ENCODE assay signal across 15 cellular contexts in genomic region chr12:124856132-124856841, GRCh38. TPM values are rescaled to one million over a fixed set of nuclear protein-coding genes. Genes with fewer than 3 reads are reported as not detected.
DNase-seq lines count a peak whose midpoint lies in the region; ATAC-seq and TF ChIP-seq lines count a peak whose summit lies in the region.
"Had no signal": no experiment of that assay in that cellular context is flagged by ENCODE, and none has a peak within 500 bp of the region (broad histone marks: within the 10 kb centered on the region; RNA-seq: fewer than 3 reads in every experiment).

No MANE protein-coding gene starts in this region.

- H3K4me1 Mint-ChIP-seq in endodermal cell, result peaks cover 8% of the 10 kb centered on the region

- H2AFZ ChIP-seq in GM23248, result no peak overlapping the region

- peak; percentile 55 for TF ChIP-seq CTCF in GM12872 (IDR thresholded peaks at IDR 0.05; ENCODE audit: insufficient read depth, low read depth, low read length)
- peak; percentile 35 for TF ChIP-seq CTCF in endodermal cell (conservative IDR thresholded peaks at IDR 0.05)
- peak in 2 of 3 donors; percentile 44 to 49 for TF ChIP-seq CTCF in ovary (IDR thresholded peaks at IDR 0.05)

- no peak for ATAC-seq in HG03175 (IDR thresholded peaks at IDR 0.05; ENCODE audit: unreplicated experiment)
- ATAC-seq: Panc1 had no signal

- peak; percentile 31 for DNase-seq in NAMALWA (ENCODE audit: low spot score)
- DNase-seq in endodermal cell, result no peak
- DNase-seq in ovary, result peak in 4 of 5 donors; percentile 44 to 67 (median 62)
- no peak for DNase-seq in GM23248
- DNase-seq in NCI-H345 treated with DMSO at 0.1 percent for 48 hours (lab: John Stamatoyannopoulos, UW; ENCODE audit: unreplicated experiment), result no peak
- no peak for DNase-seq in NCI-H526 treated with DMSO at 0.1 percent for 48 hours (lab: John Stamatoyannopoulos, UW)
- DNase-seq: activated T-cell treated with anti-CD3 and anti-CD28 coated beads for 4 hours; COR-L47; kidney; NCI-H1694 treated with DMSO at 0.1 percent for 48 hours; stimulated activated CD4-positive, alpha-beta T cell treated with anti-CD3 and anti-CD28 coated beads, Interleukin-4, amount 100 ng/mL, for 24 hours had no signal

- H3K4me3 ChIP-seq in endodermal cell (ENCODE audit: low read length) (no peak overlapping the region), ovary (no peak overlapping the region), GM23248 (no peak overlapping the region)
- H3K4me3 ChIP-seq: breast epithelium had no signal

- no peak overlapping the region for H3K4me2 ChIP-seq in GM23248 (ENCODE audit: unreplicated experiment)

- TF ChIP-seq EP300 in ovary (IDR thresholded peaks at IDR 0.05), result no peak

- no peak overlapping the region for H3K9ac ChIP-seq in endodermal cell (ENCODE audit: extremely low read depth, low read length, poor library complexity, severe bottlenecking)
- H3K9ac ChIP-seq in GM23248, result no peak overlapping the region

- no peaks in the 10 kb centered on the region for H3F3A ChIP-seq in GM23248 (ENCODE audit: insufficient read depth)

- H3K4me1 ChIP-seq in endodermal cell (ENCODE audit: control insufficient read depth, insufficient read depth, low read length) (no peaks in the 10 kb centered on the region), ovary (ENCODE audit: insufficient read depth) (peaks cover 43% of the 10 kb centered on the region), GM23248 (ENCODE audit: insufficient read depth) (no peaks in the 10 kb centered on the region)

- intact Hi-C loops in ovary (cut with DNase I), result no loop called here

- no peak for TF ChIP-seq POLR2A in ovary (IDR thresholded peaks at IDR 0.05)

- H3K4me3 Mint-ChIP-seq in endodermal cell, result no peak overlapping the region

- no peaks in the 10 kb centered on the region for H3K79me2 ChIP-seq in GM23248 (ENCODE audit: insufficient read depth)

- no peak overlapping the region for H3K27ac ChIP-seq in endodermal cell (ENCODE audit: low read depth, low read length)
- peak overlapping the region; percentile 84 to 91 for H3K27ac ChIP-seq in ovary
- H3K27ac ChIP-seq in GM23248, result no peak overlapping the region

- 91 to 96% methylated on average over 15 to 16 of the region's 16 CpGs for WGBS in endodermal cell (ENCODE audit: insufficient coverage in 1 of 2, insufficient read length in 1 of 2), 2 experiments
- WGBS in ovary, 3 donors, result 20 to 39% (median 27%) methylated on average over 16 of the region's 16 CpGs
- 70 to 74% methylated on average over 15 to 16 of the region's 16 CpGs for WGBS in GM23248 (ENCODE audit: low coverage in 1 of 2, low lambda C conversion rate in 2 of 2, missing lambda C conversion rate in 2 of 2), 2 experiments

- H3K9me3 ChIP-seq in endodermal cell (ENCODE audit: control insufficient read depth, low read length), result no peaks in the 10 kb centered on the region
- no peaks in the 10 kb centered on the region for H3K9me3 ChIP-seq in ovary
- H3K9me3 ChIP-seq in GM23248 (ENCODE audit: low read depth), result no peaks in the 10 kb centered on the region
- H3K9me3 ChIP-seq: breast epithelium had no signal

- H3K27me3 ChIP-seq in endodermal cell (ENCODE audit: control insufficient read depth, insufficient read depth, low read length, poor library complexity, severe bottlenecking) (no peaks in the 10 kb centered on the region), ovary (no peaks in the 10 kb centered on the region), GM23248 (replicated peaks; ENCODE audit: insufficient read depth) (no peaks in the 10 kb centered on the region)
- H3K27me3 ChIP-seq: breast epithelium had no signal

- no peaks in the 10 kb centered on the region for H4K20me1 ChIP-seq in GM23248 (ENCODE audit: insufficient read depth)

- no peak overlapping the region for H3K27ac Mint-ChIP-seq in endodermal cell

- no peaks in the 10 kb centered on the region for H3K36me3 ChIP-seq in endodermal cell (ENCODE audit: control insufficient read depth, insufficient read depth, low read length)
- H3K36me3 ChIP-seq in ovary, result no peaks in the 10 kb centered on the region
- H3K36me3 ChIP-seq in GM23248 (ENCODE audit: low read depth), result no peaks in the 10 kb centered on the region
- H3K36me3 ChIP-seq: breast epithelium had no signal

- in situ Hi-C loops in GM23248 (cut with MboI), result no loop called here

- H3K27me3 Mint-ChIP-seq in endodermal cell (ENCODE audit: insufficient read depth), result no peaks in the 10 kb centered on the region

- H3K9me3 Mint-ChIP-seq in endodermal cell, result no peaks in the 10 kb centered on the region

- H3K9me2 ChIP-seq in GM23248 (ENCODE audit: insufficient read depth), result no peaks in the 10 kb centered on the region

- peaks cover 4% of the 10 kb centered on the region for H3K36me3 Mint-ChIP-seq in endodermal cell (ENCODE audit: low read depth)

RNA-seq across cellular contexts. Expression of gene SCARB1, which starts 7.4 kb away (rescaled TPM):
- total RNA-seq in endodermal cell (10 to 100 TPM; 33.0 to 36.2 TPM), ovary (100 to 1,000 TPM in 3 of 7 donors, 10 to 100 TPM in 4; 20.8 to 155 (median 81.7) TPM)
- polyA plus RNA-seq in endodermal cell (2013, experiment 1 of 2), result 26.1 TPM
- polyA plus RNA-seq in endodermal cell (2013, experiment 2 of 2), result 30.2 TPM
- polyA plus RNA-seq in ovary (1,000 to 10,000 TPM in 1 of 2 donors, 10 to 100 TPM in 1; 59.4 to 1,262 TPM), GM23248 (2016; fragmentation: Nextera tagmentation; extraction: Ambion mirVana) (5.0 and 5.2 TPM in 2 replicates)
- total RNA-seq in GM23248 (2014; rRNA removed; shearing (Covaris generic)), result 2.2 and 3.2 TPM in 2 replicates

RNA-seq across cellular contexts. Expression of gene UBC, which starts 58.2 kb away (rescaled TPM):
- 100 to 1,000 TPM; 580 to 625 TPM for total RNA-seq in endodermal cell
- 856 TPM for polyA plus RNA-seq in endodermal cell (2013, experiment 1 of 2)
- 866 TPM for polyA plus RNA-seq in endodermal cell (2013, experiment 2 of 2)
- total RNA-seq in ovary, result 1,000 to 10,000 TPM in 2 of 7 donors, 100 to 1,000 TPM in 5; 775 to 1,271 (median 837) TPM
- 1,000 to 10,000 TPM in 1 of 2 donors, 100 to 1,000 TPM in 1; 808 to 1,330 TPM for polyA plus RNA-seq in ovary
- 1,383 and 1,496 TPM in 2 replicates for total RNA-seq in GM23248 (2014; rRNA removed; shearing (Covaris generic))
- polyA plus RNA-seq in GM23248 (2016; fragmentation: Nextera tagmentation; extraction: Ambion mirVana), result 1,490 and 1,515 TPM in 2 replicates

Comparison
In these comparisons a context has a peak if more than half of its experiments do, and no peak if none do; other contexts are left out.
1. DNase-seq: peak in NAMALWA (single experiment) and ovary (4 of 5); none in endodermal cell (single experiment), GM23248 (single experiment), NCI-H345 treated with DMSO at 0.1 percent for 48 hours (single experiment) and NCI-H526 treated with DMSO at 0.1 percent for 48 hours (single experiment).
2. H3K27ac ChIP-seq: peak in ovary (2 of 2); none in endodermal cell (single experiment) and GM23248 (single experiment).
3. Peak in every context shown above with its lines, with median percentiles within 50 percentile points of each other: CTCF ChIP-seq.